In the genomic region with DNA sequence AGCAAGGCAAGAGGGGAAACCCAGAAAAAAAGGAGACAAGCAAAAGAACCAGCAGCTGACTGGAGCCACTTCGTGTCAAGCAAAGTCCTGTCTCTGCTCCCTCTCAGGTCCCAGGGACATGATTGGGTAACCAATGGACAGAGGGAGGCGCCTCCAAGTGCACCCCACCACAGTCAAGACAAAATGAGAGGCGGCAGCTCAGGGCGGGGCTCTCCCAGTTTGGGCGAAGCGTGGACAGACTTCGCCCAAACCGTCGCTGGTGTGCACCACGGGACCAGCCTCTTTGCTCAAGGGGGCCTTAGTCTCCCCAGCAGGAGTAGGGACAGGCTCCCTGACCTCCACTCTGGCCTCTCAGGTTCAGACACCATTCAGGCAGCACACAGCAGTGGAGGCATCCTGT, we compare ENCODE assay signal across 15 cellular contexts. TPM values are rescaled to one million over a fixed set of nuclear protein-coding genes. Genes with fewer than 3 reads are reported as not detected.
A peak's percentile ranks its signal among the peaks of the same experiment; 100 is the strongest.
DNase-seq lines count a peak whose midpoint lies in the region; ATAC-seq, FAIRE-seq and TF ChIP-seq lines count a peak whose summit lies in the region.
"Had no signal": no experiment of that assay in that cellular context is flagged by ENCODE, and none has a peak within 500 bp of the region (broad histone marks: within the 10 kb centered on the region; RNA-seq: fewer than 3 reads in every experiment).

No MANE protein-coding gene starts in this region.

- H3K9ac ChIP-seq in H1 (replicated peaks in 1 of 4; ENCODE audit: extremely low read depth in 1 of 4, low read depth in 3 of 4, low read length in 3 of 4), result no peak overlapping the region
- H3K9ac ChIP-seq: parathyroid adenoma had no signal

- FAIRE-seq in H1 (lab: Jason Lieb, UNC), result no peak
- FAIRE-seq: A204.1, TTC549 had no signal

- WGBS in H1 (ENCODE audit: extremely low coverage in 1 of 2, insufficient coverage in 1 of 2, insufficient read length in 1 of 2, insufficient replicate concordance in 2 of 2, low coverage in 1 of 2, low lambda C conversion rate in 2 of 2, missing lambda C conversion rate in 1 of 2), 2 experiments, result 80% methylated on average over 8 of the region's 10 CpGs; no CpG with 5 or more reads in 1 of the 2 experiments

- H3K4me1 ChIP-seq in H1 (replicated peaks in 1 of 4; ENCODE audit: control insufficient read depth in 3 of 4, insufficient read depth in 4 of 4, low read length in 3 of 4) (peaks cover 0 to 15% (median 3%) of the 10 kb centered on the region in 4 experiments; a peak in 3 of 7 replicates), ascending aorta (no peaks in the 10 kb centered on the region)
- H3K4me1 ChIP-seq: gastrocnemius medialis, parathyroid adenoma had no signal

- no peak for ATAC-seq in activated CD4-positive, alpha-beta T cell treated with anti-CD3 and anti-CD28 coated beads for 36 hours
- no peak for ATAC-seq in HG03520 (IDR thresholded peaks at IDR 0.05; ENCODE audit: unreplicated experiment)
- ATAC-seq: gastrocnemius medialis had no signal

- peaks cover 12% of the 10 kb centered on the region; the same call in 1 of the 2 replicates for H3K23me2 ChIP-seq in H1 (ENCODE audit: low read depth, low read length)

- H3K27me3 Mint-ChIP-seq in activated CD4-positive, alpha-beta T cell treated with anti-CD3 and anti-CD28 coated beads for 36 hours, result peaks cover 26% of the 10 kb centered on the region

- peak overlapping the region; percentile 76; the same call in 1 of the 2 replicates for H2AFZ ChIP-seq in H1 (ENCODE audit: low read length)
- H2AFZ ChIP-seq: parathyroid adenoma had no signal

- H3K9me3 Mint-ChIP-seq in activated CD4-positive, alpha-beta T cell treated with anti-CD3 and anti-CD28 coated beads for 36 hours (ENCODE audit: low read depth), result no peaks in the 10 kb centered on the region

- CTCF ChIA-PET in activated CD4-positive, alpha-beta T cell treated with anti-CD3 and anti-CD28 coated beads for 36 hours (lab: Charles Lee), result interaction anchor here (0.6 to 0.7 kb wide), 2 partner anchors 89 to 316 kb away, joined by 3 read pairs; no protein-coding TSS in a partner anchor
- CTCF ChIA-PET in H1 (lab: Charles Lee; ENCODE audit: partially characterized antibody), result interaction anchor here (0.6 to 2.1 kb wide), 5 partner anchors 47 to 204 kb away, joined by 3 to 6 read pairs (median 4); no protein-coding TSS in a partner anchor

- TF ChIP-seq RAD21 in H1 (IDR thresholded peaks at IDR 0.05 in 1 of 2, conservative IDR thresholded peaks at IDR 0.05 in 1 of 2; ENCODE audit: low read depth in 2 of 2, low read length in 2 of 2), result no peak

- H2BK5ac ChIP-seq in H1 (ENCODE audit: low read depth, low read length), result no peak overlapping the region

- H4K8ac ChIP-seq in H1 (ENCODE audit: extremely low read depth, insufficient read depth, low read length), result no peak overlapping the region

- no peak overlapping the region for H3K56ac ChIP-seq in H1 (replicated peaks; ENCODE audit: insufficient read length, low read depth, low read length)

- H3K27ac ChIP-seq in H1 (ENCODE audit: low read depth, low read length) (no peak overlapping the region), ascending aorta (no peak overlapping the region)
- H3K27ac ChIP-seq: gastrocnemius medialis, parathyroid adenoma, SK-N-MC had no signal

- H3K4me3 ChIP-seq in H1 (ENCODE audit: extremely low read depth in 1 of 4, insufficient read depth in 2 of 4, low read depth in 3 of 4, low read length in 4 of 4) (no peak overlapping the region), ascending aorta (no peak overlapping the region)
- H3K4me3 ChIP-seq: gastrocnemius medialis, SK-N-MC had no signal

- H4K5ac ChIP-seq in H1 (ENCODE audit: insufficient read length, low read depth, low read length), result no peak overlapping the region

- no peak overlapping the region; a peak in 1 of 4 replicates for H3K4me2 ChIP-seq in H1 (ENCODE audit: insufficient read depth in 1 of 2, low read depth in 2 of 2, low read length in 2 of 2)

- no peaks in the 10 kb centered on the region for H3K36me3 Mint-ChIP-seq in activated CD4-positive, alpha-beta T cell treated with anti-CD3 and anti-CD28 coated beads for 36 hours (ENCODE audit: low read depth)

- H2BK20ac ChIP-seq in H1 (ENCODE audit: low read length), result no peak overlapping the region

- H3K79me1 ChIP-seq in H1 (ENCODE audit: low read depth, low read length), result no peaks in the 10 kb centered on the region

- H3K27ac Mint-ChIP-seq in activated CD4-positive, alpha-beta T cell treated with anti-CD3 and anti-CD28 coated beads for 36 hours, result no peak overlapping the region

- no peak overlapping the region; the same call in 1 of the 2 replicates for H3K18ac ChIP-seq in H1 (ENCODE audit: extremely low read depth, low read length)

- intact Hi-C loops in activated CD4-positive, alpha-beta T cell treated with anti-CD3 and anti-CD28 coated beads for 36 hours (cut with DNase I, micrococcal nuclease), result loop anchor here in 1 of 2 experiments (5.0 kb wide), 1 partner anchor 54 kb away; no protein-coding TSS in a partner anchor
- intact Hi-C loops in posterior cingulate gyrus (cut with DNase I), result no loop called here
- intact Hi-C loops in ascending aorta (cut with DNase I), result no loop called here

- H3K9me3 ChIP-seq in H1 (ENCODE audit: insufficient read depth in 2 of 2, low read depth in 1 of 2, low read length in 1 of 2) (no peaks in the 10 kb centered on the region), ascending aorta (no peaks in the 10 kb centered on the region)
- H3K9me3 ChIP-seq: gastrocnemius medialis had no signal

- peak overlapping the region; percentile 87; the same call in 1 of the 2 replicates for H2BK12ac ChIP-seq in H1 (ENCODE audit: low read depth, low read length)

- H2AK5ac ChIP-seq in H1 (ENCODE audit: low read depth, low read length), result no peak overlapping the region

- peak overlapping the region; percentile 10 for H3K4me3 Mint-ChIP-seq in activated CD4-positive, alpha-beta T cell treated with anti-CD3 and anti-CD28 coated beads for 36 hours

- DNase-seq in activated CD4-positive, alpha-beta T cell treated with anti-CD3 and anti-CD28 coated beads for 36 hours, result no peak
- no peak for DNase-seq in activated CD4-positive, alpha-beta T cell treated with anti-CD3 and anti-CD28 coated beads for 1 hour
- peak; percentile 92 for DNase-seq in NCI-H1694 treated with DMSO at 0.1 percent for 48 hours (lab: John Stamatoyannopoulos, UW)
- DNase-seq in H1 (ENCODE audit: low read depth in 1 of 2, low spot score in 2 of 2), result no peak
- peak in 9 of 10 donors; percentile 7 to 93 (median 50) for DNase-seq in posterior cingulate gyrus
- no peak for DNase-seq in RPMI8226
- no peak for DNase-seq in ascending aorta (ENCODE audit: low spot score in 2 of 2)
- DNase-seq: midbrain, NCI-H1417 treated with DMSO at 0.1 percent for 48 hours had no signal

- no peak for TF ChIP-seq POLR2A in H1 (IDR thresholded peaks at IDR 0.05; ENCODE audit: control extremely low read depth in 1 of 2, low read depth in 2 of 2, low read length in 2 of 2)

- H3K23ac ChIP-seq in H1 (ENCODE audit: insufficient read length), result no peak overlapping the region

- TF ChIP-seq CTCF in H1 (IDR thresholded peaks at IDR 0.05; ENCODE audit: control extremely low read depth in 1 of 3, insufficient read depth in 1 of 3, low read depth in 1 of 3, low read length in 3 of 3), result no peak
- TF ChIP-seq CTCF in ascending aorta (IDR thresholded peaks at IDR 0.05), result no peak

- H3K36me3 ChIP-seq in H1 (ENCODE audit: control insufficient read depth in 2 of 4, insufficient read depth in 4 of 4, low read length in 3 of 4) (no peaks in the 10 kb centered on the region), ascending aorta (no peaks in the 10 kb centered on the region)
- H3K36me3 ChIP-seq: gastrocnemius medialis had no signal

- H4K91ac ChIP-seq in H1 (replicated peaks; ENCODE audit: insufficient read length, low read length), result no peak overlapping the region

- H3K4me1 Mint-ChIP-seq in activated CD4-positive, alpha-beta T cell treated with anti-CD3 and anti-CD28 coated beads for 36 hours, result no peaks in the 10 kb centered on the region

- no peaks in the 10 kb centered on the region for H3K79me2 ChIP-seq in H1 (ENCODE audit: control insufficient read depth in 1 of 2, insufficient read depth in 2 of 2, low read length in 2 of 2)
- H3K79me2 ChIP-seq: parathyroid adenoma had no signal

- TF ChIP-seq EP300 in H1 (IDR thresholded peaks at IDR 0.05; ENCODE audit: borderline replicate concordance in 1 of 2, low read depth in 2 of 2, low read length in 2 of 2), result no peak

- POLR2A ChIA-PET in activated CD4-positive, alpha-beta T cell treated with anti-CD3 and anti-CD28 coated beads for 36 hours (lab: Charles Lee), result interaction anchor here (0.6 kb wide), 1 partner anchor 93 kb away, joined by 3 read pairs; no protein-coding TSS in a partner anchor
- POLR2A ChIA-PET in H1 (lab: Charles Lee; ENCODE audit: partially characterized antibody), result no interaction called here

- 0 out of 2 replicates have a peak overlapping the region, but pooled peaks have one; percentile 61 for H2BK15ac ChIP-seq in H1 (ENCODE audit: low read length)

- H2BK120ac ChIP-seq in H1 (replicated peaks; ENCODE audit: low read depth, low read length), result no peak overlapping the region

- H4K20me1 ChIP-seq in H1 (replicated peaks in 1 of 2; ENCODE audit: control insufficient read depth in 1 of 2, insufficient read depth in 2 of 2, low read length in 2 of 2), result peaks cover 0 to 1% of the 10 kb centered on the region in 2 experiments

- H3K14ac ChIP-seq in H1 (ENCODE audit: insufficient read length), result no peak overlapping the region

- H3K27me3 ChIP-seq in H1 (replicated peaks in 1 of 4; ENCODE audit: control insufficient read depth in 3 of 4, extremely low read depth in 1 of 4, insufficient read depth in 3 of 4, low read length in 3 of 4), result peaks cover 20 to 35% (median 32%) of the 10 kb centered on the region in 4 experiments
- peaks cover 9% of the 10 kb centered on the region for H3K27me3 ChIP-seq in ascending aorta

- no peak overlapping the region for H3K4ac ChIP-seq in H1 (replicated peaks; ENCODE audit: insufficient read length, low read depth, low read length)

RNA-seq across cellular contexts. Expression of gene BEGAIN, which starts 1.5 kb away (rescaled TPM):
- total RNA-seq in activated CD4-positive, alpha-beta T cell treated with anti-CD3 and anti-CD28 coated beads for 36 hours, result 1 to 10 TPM; 3.1 to 3.5 TPM
- 2.1 and 3.0 TPM in 2 replicates for total RNA-seq in H1 (2021; fragmentation: NEBNext Ultra II Directional; extraction: Animal tissue kit (Norgen Biotek cat#: 25700))
- 2.9 and 3.7 TPM in 2 replicates for polyA plus RNA-seq in H1 (2011; rRNA removed)
- polyA plus RNA-seq in H1 (2011; cell fraction: cytosol; rRNA removed), result 2.7 TPM
- polyA plus RNA-seq in H1 (2011; cell fraction: nucleus; rRNA removed), result 5.0 TPM
- polyA plus RNA-seq in H1 (2012, experiment 1 of 2), result 2.0 to 3.5 TPM (median 2.7 TPM) in 4 replicates
- 1.5 TPM for polyA plus RNA-seq in H1 (2012, experiment 2 of 2)
- polyA plus RNA-seq in H1 (2013, experiment 1 of 2), result 1.6 TPM
- 1.8 TPM for polyA plus RNA-seq in H1 (2013, experiment 2 of 2)
- polyA minus RNA-seq in H1 (2011; rRNA and poly(A)+ RNA removed), result 1.0 and 1.7 TPM in 2 replicates
- 1.4 TPM for polyA minus RNA-seq in H1 (2011; cell fraction: cytosol; rRNA and poly(A)+ RNA removed)
- polyA minus RNA-seq in H1 (2011; cell fraction: nucleus; rRNA and poly(A)+ RNA removed), result 1.9 TPM
- total RNA-seq in ascending aorta, result 5.9 TPM

Comparison
In these comparisons a context has a peak if more than half of its experiments do, and no peak if none do; other contexts are left out.
1. DNase-seq: peak in NCI-H1694 treated with DMSO at 0.1 percent for 48 hours (single experiment) and posterior cingulate gyrus (9 of 10); none in activated CD4-positive, alpha-beta T cell treated with anti-CD3 and anti-CD28 coated beads for 36 hours (single experiment), activated CD4-positive, alpha-beta T cell treated with anti-CD3 and anti-CD28 coated beads for 1 hour (single experiment), H1 (0 of 2), RPMI8226 (single experiment) and ascending aorta (0 of 2).